In the genomic region with DNA sequence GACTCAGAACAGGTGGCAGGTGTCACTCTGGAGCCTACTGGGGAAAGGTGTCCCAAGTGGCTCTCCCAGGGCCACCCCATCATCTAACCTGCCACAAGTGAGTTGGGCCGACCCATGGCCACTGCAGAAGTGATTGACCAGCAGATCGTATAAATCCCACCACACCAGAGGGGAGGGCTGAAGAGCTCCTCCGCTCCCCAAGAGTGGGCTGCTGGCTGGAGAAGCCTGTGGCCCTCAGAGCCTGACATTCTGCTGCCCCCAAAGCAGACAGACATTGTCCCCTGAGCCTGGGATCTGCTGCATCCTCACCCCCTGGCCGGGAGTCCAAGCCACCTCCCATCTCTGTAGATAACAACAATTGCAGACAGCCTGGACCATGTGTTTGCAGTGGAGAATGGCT, we compare ENCODE assay signal across 20 cellular contexts. TPM values are rescaled to one million over a fixed set of nuclear protein-coding genes. Genes with fewer than 3 reads are reported as not detected.
A peak's percentile ranks its signal among the peaks of the same experiment; 100 is the strongest.
DNase-seq lines count a peak whose midpoint lies in the region; ATAC-seq and TF ChIP-seq lines count a peak whose summit lies in the region.
"Had no signal": no experiment of that assay in that cellular context is flagged by ENCODE, and none has a peak within 500 bp of the region (broad histone marks: within the 10 kb centered on the region; RNA-seq: fewer than 3 reads in every experiment).

No MANE protein-coding gene starts in this region.

- no peak overlapping the region for H4K5ac ChIP-seq in H9 (ENCODE audit: insufficient read length, low read depth, low read length)

- H3K79me1 ChIP-seq in H9 (ENCODE audit: insufficient read depth, low read depth, low read length, poor library complexity, severe bottlenecking): no peaks in the 10 kb centered on the region

- ATAC-seq in HG03520 (IDR thresholded peaks at IDR 0.05; ENCODE audit: unreplicated experiment): no peak

- H3K79me2 ChIP-seq in H9 (ENCODE audit: insufficient read depth, low read length): no peaks in the 10 kb centered on the region

- H3K4me2 ChIP-seq in BLaER1: no peak overlapping the region
- H3K4me2 ChIP-seq in H9 (ENCODE audit: insufficient read depth, insufficient read length, low read length): no peak overlapping the region
- H3K4me2 ChIP-seq: BLaER1 treated with 17β-estradiol and CSF1 and Interleukin-3, amounts not matched to agents 10 nM and 100 nM had no signal

- no peak overlapping the region for H3K4me3 Mint-ChIP-seq in H9
- no peak overlapping the region for H3K4me3 Mint-ChIP-seq in osteocyte (ENCODE audit: unreplicated experiment)
- H3K4me3 Mint-ChIP-seq: B cell; CD14-positive monocyte; CD4-positive, alpha-beta T cell; CD8-positive, alpha-beta memory T cell had no signal

- H3K36me3 ChIP-seq in BLaER1: no peaks in the 10 kb centered on the region
- H3K36me3 ChIP-seq: BLaER1 treated with 17β-estradiol and CSF1 and Interleukin-3, amounts not matched to agents 10 nM and 100 nM had no signal

- peak; percentile 22 for DNase-seq in H9
- peak; percentile 64 for DNase-seq in osteocyte (ENCODE audit: extremely low spot score, unreplicated experiment)
- DNase-seq in HT-29 (ENCODE audit: low spot score): no peak
- no peak for DNase-seq in stimulated activated CD4-positive, alpha-beta T cell treated with anti-CD3 and anti-CD28 coated beads, Interleukin-2, amount 100 ng/mL, for 48 hours
- DNase-seq: CD4-positive, alpha-beta T cell; CD8-positive, alpha-beta memory T cell; DMS53; DMS79 treated with DMSO at 0.1 percent for 48 hours; GF-D8; GOT3; HCEC 1CT had no signal

- H4K8ac ChIP-seq in H9 (replicated peaks; ENCODE audit: insufficient read length, low read depth, low read length): no peak overlapping the region

- no peak overlapping the region for H2AFZ ChIP-seq in H9 (ENCODE audit: low read length)

- H2BK20ac ChIP-seq in H9 (ENCODE audit: low read depth, low read length, poor library complexity, severe bottlenecking): no peak overlapping the region

- peaks cover 41% of the 10 kb centered on the region for H3K4me1 ChIP-seq in BLaER1
- no peaks in the 10 kb centered on the region for H3K4me1 ChIP-seq in H9 (ENCODE audit: insufficient read depth, low read length)

- H2AK5ac ChIP-seq in H9 (ENCODE audit: insufficient read length, low read length): no peak overlapping the region

- no peak overlapping the region for H3K27ac Mint-ChIP-seq in H9
- H3K27ac Mint-ChIP-seq in osteocyte (ENCODE audit: unreplicated experiment): no peak overlapping the region
- H3K27ac Mint-ChIP-seq: B cell; CD14-positive monocyte; CD4-positive, alpha-beta T cell; CD8-positive, alpha-beta memory T cell had no signal

- H3K36me3 Mint-ChIP-seq in H9 (ENCODE audit: insufficient read depth in 1 of 3, low read depth in 3 of 3) (no peaks in the 10 kb centered on the region; a peak in 2 of 7 replicates), osteocyte (ENCODE audit: unreplicated experiment) (peaks cover 2% of the 10 kb centered on the region)
- H3K36me3 Mint-ChIP-seq: CD14-positive monocyte had no signal

- no peak overlapping the region for H3T11ph ChIP-seq in H9 (ENCODE audit: low read length)

- H3K27me3 Mint-ChIP-seq in H9 (ENCODE audit: low read depth): peaks cover under 1% of the 10 kb centered on the region
- peaks cover 2% of the 10 kb centered on the region for H3K27me3 Mint-ChIP-seq in osteocyte (ENCODE audit: unreplicated experiment)

- peaks cover under 1 to 1% of the 10 kb centered on the region in 2 experiments for H3K4me1 Mint-ChIP-seq in H9
- peaks cover 3% of the 10 kb centered on the region for H3K4me1 Mint-ChIP-seq in osteocyte (ENCODE audit: unreplicated experiment)

- no peak overlapping the region for H3K4me3 ChIP-seq in BLaER1
- H3K4me3 ChIP-seq: BLaER1 treated with 17β-estradiol and CSF1 and Interleukin-3, amounts not matched to agents 10 nM and 100 nM had no signal

- H3K27me3 ChIP-seq in BLaER1: no peaks in the 10 kb centered on the region
- H3K27me3 ChIP-seq in H9 (ENCODE audit: insufficient read depth, low read length): no peaks in the 10 kb centered on the region

- no peak overlapping the region; the same call in 1 of the 2 replicates for H3K14ac ChIP-seq in H9 (ENCODE audit: insufficient read depth, low read length)

- H3K27ac ChIP-seq in BLaER1 (0 out of 2 replicates have a peak overlapping the region, but pooled peaks have one; percentile 22), H9 (ENCODE audit: insufficient read length, low read depth, low read length) (no peak overlapping the region)

- H3K56ac ChIP-seq in H9 (ENCODE audit: insufficient read length, low read depth, low read length): no peak overlapping the region

- H2BK12ac ChIP-seq in H9 (ENCODE audit: insufficient read length, low read depth, low read length): no peak overlapping the region

- H2BK15ac ChIP-seq in H9 (ENCODE audit: low read depth, low read length): no peak overlapping the region

- peaks cover 11 to 13% of the 10 kb centered on the region in 2 experiments; a peak in 4 of 5 replicates for H3K9me3 Mint-ChIP-seq in H9
- H3K9me3 Mint-ChIP-seq in osteocyte (ENCODE audit: unreplicated experiment): peaks cover 12% of the 10 kb centered on the region

- H4K91ac ChIP-seq in H9 (ENCODE audit: insufficient read length, low read depth, low read length): no peak overlapping the region

- no peak overlapping the region for H2BK5ac ChIP-seq in H9 (ENCODE audit: insufficient read length, low read length)

- H3K9ac ChIP-seq in BLaER1 (no peak overlapping the region), H9 (ENCODE audit: extremely low read depth, insufficient read length, low read length) (no peak overlapping the region)
- H3K9ac ChIP-seq: BLaER1 treated with 17β-estradiol and CSF1 and Interleukin-3, amounts not matched to agents 10 nM and 100 nM had no signal

- H4K20me1 ChIP-seq in BLaER1 (no peaks in the 10 kb centered on the region), H9 (ENCODE audit: control insufficient read depth, insufficient read depth, insufficient read length) (no peaks in the 10 kb centered on the region)

- H3K9me3 ChIP-seq in BLaER1: peaks cover 24% of the 10 kb centered on the region
- no peaks in the 10 kb centered on the region for H3K9me3 ChIP-seq in H9 (ENCODE audit: control insufficient read depth, low read depth, low read length)

- H2BK120ac ChIP-seq in H9 (ENCODE audit: low read depth, low read length, poor library complexity, severe bottlenecking): no peak overlapping the region

- TF ChIP-seq CTCF in H9 (conservative IDR thresholded peaks at IDR 0.05) (no peak), osteocyte (IDR thresholded peaks at IDR 0.05) (no peak)

- H3K23me2 ChIP-seq in H9 (ENCODE audit: insufficient read length, low read depth, low read length, poor library complexity, severe bottlenecking): no peaks in the 10 kb centered on the region

- no peak overlapping the region for H3K4ac ChIP-seq in H9 (ENCODE audit: low read depth, low read length)

- no peak overlapping the region for H3K18ac ChIP-seq in H9 (ENCODE audit: insufficient read length, low read depth, low read length)

- no peak overlapping the region for H3K23ac ChIP-seq in H9 (ENCODE audit: insufficient read length, low read depth, low read length)

- no CpG with 5 or more reads among the region's 4 CpGs for WGBS in H9 (ENCODE audit: extremely low coverage, insufficient read length, low lambda C conversion rate)

RNA-seq across cellular contexts. Expression of gene ANXA8, which starts 36.7 kb away (rescaled TPM):
- total RNA-seq in H9 (2021): 0.22 TPM in 2 replicates
- not detected in 2 replicates for total RNA-seq in osteocyte
- total RNA-seq in HT-29 (2014; rRNA removed; shearing (Covaris generic)): not detected in 2 replicates
- total RNA-seq: A673; B cell; CD4-positive, alpha-beta T cell; CD8-positive, alpha-beta memory T cell; G401 had no signal

RNA-seq across cellular contexts. Expression of gene FAM25G, which starts 44.3 kb away (rescaled TPM):
- total RNA-seq in H9 (2021) (not detected in 2 replicates), osteocyte (not detected in 2 replicates)
- total RNA-seq in HT-29 (2014; rRNA removed; shearing (Covaris generic)): not detected in 2 replicates
- total RNA-seq: A172; A673; B cell; CD4-positive, alpha-beta T cell; CD8-positive, alpha-beta memory T cell; Daoy; G401 had no signal

Comparison
In these comparisons a context has a peak if more than half of its experiments do, and no peak if none do; other contexts are left out.
1. DNase-seq: peak in H9 (single experiment) and osteocyte (single experiment); none in HT-29 (single experiment) and stimulated activated CD4-positive, alpha-beta T cell treated with anti-CD3 and anti-CD28 coated beads, Interleukin-2, amount 100 ng/mL, for 48 hours (0 of 2).